ENCODE assay signal across 1 cellular context in the genomic region with DNA sequence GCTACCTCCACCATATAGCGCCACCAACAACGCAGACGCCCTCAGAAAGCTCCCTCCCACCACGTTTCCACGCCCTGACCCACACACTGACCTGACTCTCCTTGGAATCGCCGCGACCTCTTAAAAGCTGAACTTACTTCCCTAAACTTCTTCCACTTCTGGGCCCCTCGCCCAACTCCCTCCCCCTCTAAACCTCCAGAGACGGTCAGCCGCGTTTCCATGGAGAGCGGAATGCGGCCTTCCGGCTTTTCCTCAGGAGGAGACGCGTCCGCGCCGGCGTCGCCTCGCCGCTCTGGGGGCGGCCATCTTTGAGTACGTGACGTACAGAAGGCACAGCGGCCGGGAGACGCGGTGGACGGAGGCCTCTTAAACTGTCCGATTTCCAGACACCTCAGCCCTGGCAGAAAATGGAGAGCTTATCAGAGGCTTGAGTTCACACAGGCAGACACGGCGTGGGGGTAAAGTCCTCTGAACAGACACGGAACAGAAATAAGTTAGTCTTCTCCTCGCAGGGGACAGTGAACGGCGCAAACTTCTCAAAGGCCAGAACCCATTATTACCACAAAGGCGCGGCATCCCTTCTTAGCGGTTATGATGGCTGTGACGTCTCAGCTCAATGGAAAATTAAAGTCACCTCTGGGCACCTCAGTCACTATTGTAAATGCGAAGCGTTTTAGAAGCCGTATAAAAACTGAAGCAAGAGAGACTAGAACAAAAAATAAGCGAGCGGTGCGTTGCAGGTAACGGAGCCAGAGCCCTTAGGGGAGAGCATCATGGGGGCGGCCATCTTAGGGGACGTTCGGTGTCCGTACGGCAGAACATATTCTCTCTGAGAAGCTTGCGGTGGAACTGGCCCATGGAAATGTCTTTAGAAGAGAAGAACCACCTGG.
TF ChIP-seq lines count a peak whose summit lies in the region.

A gene (minus strand): TSS at position 235 of the 890 bp plus-strand sequence. CDS start 1,970 bp downstream, outside the sequence.

TF ChIP-seq in K562, 482 proteins besides CTCF, POLR2A, EP300 and RAD21 (continued from another document):
- no peak for TF ChIP-seq ZNF134 (CRISPR knock-in tag; conservative IDR thresholded peaks at IDR 0.05)
- no peak for TF ChIP-seq CAMTA2 (CRISPR knock-in tag; conservative IDR thresholded peaks at IDR 0.05)
- no peak for TF ChIP-seq ZNF584 (CRISPR knock-in tag; IDR thresholded peaks at IDR 0.05; ENCODE audit: low read depth)
- no peak for TF ChIP-seq ZSCAN29 (IDR thresholded peaks at IDR 0.05)
- TF ChIP-seq ESRRB (CRISPR knock-in tag; IDR thresholded peaks at IDR 0.05; ENCODE audit: borderline replicate concordance): no peak
- no peak for TF ChIP-seq KLF16 (IDR thresholded peaks at IDR 0.05)
- TF ChIP-seq MTA3 (IDR thresholded peaks at IDR 0.05; ENCODE audit: borderline replicate concordance): peak; percentile 39; the same call in 1 of the 2 replicates
- no peak for TF ChIP-seq GABPB2 (CRISPR knock-in tag; conservative IDR thresholded peaks at IDR 0.05)
- no peak for TF ChIP-seq KAT2B (IDR thresholded peaks at IDR 0.05; ENCODE audit: low read depth, low read length)
- no peak for TF ChIP-seq DACH1 (IDR thresholded peaks at IDR 0.05; ENCODE audit: partially characterized antibody)
- peak; percentile 15 for TF ChIP-seq NEUROD1 (IDR thresholded peaks at IDR 0.05; ENCODE audit: borderline replicate concordance, low read depth, low read length, partially characterized antibody)
- TF ChIP-seq, protein P1, sequence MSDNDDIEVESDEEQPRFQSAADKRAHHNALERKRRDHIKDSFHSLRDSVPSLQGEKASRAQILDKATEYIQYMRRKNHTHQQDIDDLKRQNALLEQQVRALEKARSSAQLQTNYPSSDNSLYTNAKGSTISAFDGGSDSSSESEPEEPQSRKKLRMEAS (CRISPR knock-in tag; IDR thresholded peaks at IDR 0.05): peak; percentile 31; the same call in 1 of the 2 replicates
